Comparison of ENCODE assay signal across 9 cellular contexts in genomic region chr13:51714663-51715168, GRCh38.
DNase-seq lines count a peak whose midpoint lies in the region; ATAC-seq and TF ChIP-seq lines count a peak whose summit lies in the region.
"Had no signal": no experiment of that assay in that cellular context is flagged by ENCODE, and none has a peak within 500 bp of the region (broad histone marks: within the 10 kb centered on the region; RNA-seq: fewer than 3 reads in every experiment).

No MANE protein-coding gene starts in this region.

- peaks cover 13% of the 10 kb centered on the region for H3K4me1 ChIP-seq in KMS-11 (ENCODE audit: low read depth, poor library complexity, severe bottlenecking)

- peak overlapping the region; percentile 9; the same call in 1 of the 2 replicates for H3K4me2 ChIP-seq in KMS-11

- no peaks in the 10 kb centered on the region for H3K79me2 ChIP-seq in KMS-11 (ENCODE audit: insufficient read depth, low read depth)

- H3K27ac ChIP-seq in KMS-11, result no peak overlapping the region

- H3K9ac ChIP-seq in KMS-11, result no peak overlapping the region

- no peaks in the 10 kb centered on the region for H3K36me3 ChIP-seq in KMS-11 (ENCODE audit: insufficient read depth)

- peak; percentile 11 for DNase-seq in AG20443 (ENCODE audit: low spot score)
- DNase-seq in dedifferentiated amniotic fluid mesenchymal stem cell (ENCODE audit: extremely low spot score), result peak; percentile 29
- no peak for DNase-seq in NCI-H2196 (lab: John Stamatoyannopoulos, UW; ENCODE audit: unreplicated experiment)
- no peak for DNase-seq in activated CD4-positive, alpha-beta T cell treated with anti-CD3 and anti-CD28 coated beads, Interleukin-2, amount 50 U/mL, for 1 hour
- no peak for DNase-seq in NCI-H2227 treated with DMSO at 0.1 percent for 48 hours (lab: John Stamatoyannopoulos, UW)
- DNase-seq: activated naive CD8-positive, alpha-beta T cell treated with anti-CD3 and anti-CD28 coated beads, Interleukin-2, amount 50 U/mL, for 24 hours had no signal

- H3K27me3 ChIP-seq in KMS-11 (ENCODE audit: insufficient read depth, low read depth), result no peaks in the 10 kb centered on the region

- TF ChIP-seq CTCF in KMS-11 (conservative IDR thresholded peaks at IDR 0.05; ENCODE audit: low read depth, low read length), result no peak

- no peak overlapping the region for H2AFZ ChIP-seq in KMS-11 (ENCODE audit: low read depth)

- no peak overlapping the region for H3K4me3 ChIP-seq in KMS-11 (IDR thresholded peaks at IDR 0.05; ENCODE audit: insufficient read depth, low read depth, low read length)

- no peaks in the 10 kb centered on the region for H4K20me1 ChIP-seq in KMS-11 (ENCODE audit: insufficient read depth)

- ATAC-seq in GM21390 (IDR thresholded peaks at IDR 0.05; ENCODE audit: unreplicated experiment), result peak; percentile 84
- ATAC-seq in HG02588 (IDR thresholded peaks at IDR 0.05; ENCODE audit: unreplicated experiment), result no peak

Comparison
In these comparisons a context has a peak if more than half of its experiments do, and no peak if none do; other contexts are left out.
1. DNase-seq: peak in AG20443 (single experiment) and dedifferentiated amniotic fluid mesenchymal stem cell (single experiment); none in NCI-H2196 (single experiment), activated CD4-positive, alpha-beta T cell treated with anti-CD3 and anti-CD28 coated beads, Interleukin-2, amount 50 U/mL, for 1 hour (single experiment) and NCI-H2227 treated with DMSO at 0.1 percent for 48 hours (single experiment).